ENCODE assay signal across 8 cellular contexts in genomic region chr1:84090447-84091244, GRCh38. TPM values are rescaled to one million over a fixed set of nuclear protein-coding genes. Genes with fewer than 3 reads are reported as not detected.
DNase-seq lines count a peak whose midpoint lies in the region; ATAC-seq and TF ChIP-seq lines count a peak whose summit lies in the region.

No MANE protein-coding gene starts in this region.

- POLR2A ChIA-PET in activated CD4-positive, alpha-beta memory T cell treated with anti-CD3 and anti-CD28 coated beads, Interleukin-2, amount 10 ng/mL, durations not matched to agents 7 days and 5 days (lab: Charles Lee) = interaction anchor here (0.7 to 2.7 kb wide), 6 partner anchors 10 to 484 kb away, joined by 3 to 11 read pairs (median 4); partner anchors contain the start of genes CTBS, PRKACB and TTLL7

- no peak for TF ChIP-seq CTCF in type B pancreatic cell (conservative IDR thresholded peaks at IDR 0.05)

- H3K36me3 Mint-ChIP-seq in activated CD4-positive, alpha-beta memory T cell treated with anti-CD3 and anti-CD28 coated beads, Interleukin-2, amount 10 ng/mL, durations not matched to agents 7 days and 5 days (ENCODE audit: low read depth) = no peaks in the 10 kb centered on the region
- peaks cover 17% of the 10 kb centered on the region for H3K36me3 Mint-ChIP-seq in type B pancreatic cell

- peaks cover 23% of the 10 kb centered on the region for H3K4me1 Mint-ChIP-seq in activated CD4-positive, alpha-beta memory T cell treated with anti-CD3 and anti-CD28 coated beads, Interleukin-2, amount 10 ng/mL, durations not matched to agents 7 days and 5 days
- peaks cover 36% of the 10 kb centered on the region for H3K4me1 Mint-ChIP-seq in stimulated activated naive CD8-positive, alpha-beta T cell treated with anti-CD3 and anti-CD28 coated beads, Interleukin-15, amount 100 ng/mL, for 72 hours
- no peaks in the 10 kb centered on the region for H3K4me1 Mint-ChIP-seq in type B pancreatic cell (ENCODE audit: unreplicated experiment)

- no peaks in the 10 kb centered on the region for H3K9me3 Mint-ChIP-seq in activated CD4-positive, alpha-beta memory T cell treated with anti-CD3 and anti-CD28 coated beads, Interleukin-2, amount 10 ng/mL, durations not matched to agents 7 days and 5 days
- H3K9me3 Mint-ChIP-seq in stimulated activated naive CD8-positive, alpha-beta T cell treated with anti-CD3 and anti-CD28 coated beads, Interleukin-15, amount 100 ng/mL, for 72 hours = no peaks in the 10 kb centered on the region
- peaks cover 8% of the 10 kb centered on the region for H3K9me3 Mint-ChIP-seq in type B pancreatic cell

- CTCF ChIA-PET in activated CD4-positive, alpha-beta memory T cell treated with anti-CD3 and anti-CD28 coated beads, Interleukin-2, amount 10 ng/mL, durations not matched to agents 7 days and 5 days (lab: Charles Lee) = interaction anchor here (1.1 to 2.0 kb wide), 4 partner anchors 11 to 31 kb away, joined by 3 to 8 read pairs (median 4); no protein-coding TSS in a partner anchor

- no peaks in the 10 kb centered on the region for H3K27me3 Mint-ChIP-seq in activated CD4-positive, alpha-beta memory T cell treated with anti-CD3 and anti-CD28 coated beads, Interleukin-2, amount 10 ng/mL, durations not matched to agents 7 days and 5 days
- H3K27me3 Mint-ChIP-seq in stimulated activated naive CD8-positive, alpha-beta T cell treated with anti-CD3 and anti-CD28 coated beads, Interleukin-15, amount 100 ng/mL, for 72 hours = no peaks in the 10 kb centered on the region
- H3K27me3 Mint-ChIP-seq in type B pancreatic cell = no peaks in the 10 kb centered on the region

- peak; percentile 60 for DNase-seq in activated effector memory CD4-positive, alpha-beta T cell treated with anti-CD3 and anti-CD28 coated beads, Interleukin-2, amount 50 U/mL, for 16 hours
- DNase-seq in activated effector memory CD4-positive, alpha-beta T cell treated with Interleukin-2 at 50 U/mL for 16 hours = no peak
- DNase-seq in activated CD4-positive, alpha-beta memory T cell treated with anti-CD3 and anti-CD28 coated beads, Interleukin-2, amount 10 ng/mL, durations not matched to agents 7 days and 5 days = no peak
- DNase-seq in stimulated activated naive CD8-positive, alpha-beta T cell treated with anti-CD3 and anti-CD28 coated beads, Interleukin-15, amount 100 ng/mL, for 72 hours = no peak
- DNase-seq in type B pancreatic cell (ENCODE audit: extremely low spot score, unreplicated experiment) (no peak), Ammon's horn (ENCODE audit: low spot score) (no peak)

- ATAC-seq in HG02938 (IDR thresholded peaks at IDR 0.05; ENCODE audit: unreplicated experiment) = peak; percentile 63
- peak; percentile 52 for ATAC-seq in stimulated activated naive CD8-positive, alpha-beta T cell treated with anti-CD3 and anti-CD28 coated beads, Interleukin-15, amount 100 ng/mL, for 72 hours
- no peak for ATAC-seq in HG03432 (IDR thresholded peaks at IDR 0.05; ENCODE audit: unreplicated experiment)

- peak overlapping the region; percentile 24 for H3K27ac Mint-ChIP-seq in activated CD4-positive, alpha-beta memory T cell treated with anti-CD3 and anti-CD28 coated beads, Interleukin-2, amount 10 ng/mL, durations not matched to agents 7 days and 5 days
- H3K27ac Mint-ChIP-seq in stimulated activated naive CD8-positive, alpha-beta T cell treated with anti-CD3 and anti-CD28 coated beads, Interleukin-15, amount 100 ng/mL, for 72 hours = peak overlapping the region; percentile 78 to 88
- no peak overlapping the region for H3K27ac Mint-ChIP-seq in type B pancreatic cell

- peak overlapping the region; percentile 50 for H3K4me3 Mint-ChIP-seq in activated CD4-positive, alpha-beta memory T cell treated with anti-CD3 and anti-CD28 coated beads, Interleukin-2, amount 10 ng/mL, durations not matched to agents 7 days and 5 days
- H3K4me3 Mint-ChIP-seq in stimulated activated naive CD8-positive, alpha-beta T cell treated with anti-CD3 and anti-CD28 coated beads, Interleukin-15, amount 100 ng/mL, for 72 hours = peak overlapping the region; percentile 68 to 85
- H3K4me3 Mint-ChIP-seq in type B pancreatic cell = no peak overlapping the region

RNA-seq across cellular contexts. Expression of gene PRKACB, which starts 53.4 kb away (rescaled TPM):
- total RNA-seq in activated CD4-positive, alpha-beta memory T cell treated with anti-CD3 and anti-CD28 coated beads, Interleukin-2, amount 10 ng/mL, durations not matched to agents 7 days and 5 days = 10 to 100 TPM; 74.7 to 77.4 TPM
- total RNA-seq in type B pancreatic cell (ENCODE audit: low replicate concordance) = 22.5 and 36.0 TPM in 2 replicates
